In the genomic region with DNA sequence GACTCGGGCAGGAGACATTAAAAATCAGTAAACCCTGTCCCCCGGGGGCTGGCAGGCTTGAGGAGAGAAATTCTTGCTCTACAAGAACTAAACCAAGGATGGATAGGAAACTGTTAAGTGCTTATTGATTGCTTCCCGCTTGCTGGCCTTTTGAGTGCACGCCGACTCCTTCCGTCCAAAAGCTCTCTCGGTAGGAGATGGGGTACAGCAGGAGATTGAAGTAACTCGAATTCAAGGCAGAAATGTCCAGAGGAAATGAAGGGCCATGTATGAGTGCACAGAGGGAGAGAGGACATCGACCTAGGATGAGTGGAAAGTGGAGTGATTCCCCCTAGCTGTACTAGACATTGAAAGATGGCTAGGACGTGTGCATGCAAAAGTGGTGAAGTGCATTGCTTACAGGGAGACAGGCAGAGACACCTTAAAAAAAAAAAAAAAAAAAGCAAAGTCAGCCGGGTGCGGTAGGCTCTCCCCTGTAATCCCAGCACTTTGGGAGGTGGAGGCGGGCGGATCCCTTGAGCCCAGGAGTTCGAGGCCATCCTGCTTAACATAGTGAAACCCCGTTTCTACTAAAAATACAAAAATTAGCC, we compare ENCODE assay signal across 1 cellular context.
TF ChIP-seq lines count a peak whose summit lies in the region.

No MANE protein-coding gene starts in this region.

TF ChIP-seq in HEK293, 187 proteins besides CTCF, POLR2A, EP300 and RAD21 (continued from another document):
- TF ChIP-seq, protein P1, sequence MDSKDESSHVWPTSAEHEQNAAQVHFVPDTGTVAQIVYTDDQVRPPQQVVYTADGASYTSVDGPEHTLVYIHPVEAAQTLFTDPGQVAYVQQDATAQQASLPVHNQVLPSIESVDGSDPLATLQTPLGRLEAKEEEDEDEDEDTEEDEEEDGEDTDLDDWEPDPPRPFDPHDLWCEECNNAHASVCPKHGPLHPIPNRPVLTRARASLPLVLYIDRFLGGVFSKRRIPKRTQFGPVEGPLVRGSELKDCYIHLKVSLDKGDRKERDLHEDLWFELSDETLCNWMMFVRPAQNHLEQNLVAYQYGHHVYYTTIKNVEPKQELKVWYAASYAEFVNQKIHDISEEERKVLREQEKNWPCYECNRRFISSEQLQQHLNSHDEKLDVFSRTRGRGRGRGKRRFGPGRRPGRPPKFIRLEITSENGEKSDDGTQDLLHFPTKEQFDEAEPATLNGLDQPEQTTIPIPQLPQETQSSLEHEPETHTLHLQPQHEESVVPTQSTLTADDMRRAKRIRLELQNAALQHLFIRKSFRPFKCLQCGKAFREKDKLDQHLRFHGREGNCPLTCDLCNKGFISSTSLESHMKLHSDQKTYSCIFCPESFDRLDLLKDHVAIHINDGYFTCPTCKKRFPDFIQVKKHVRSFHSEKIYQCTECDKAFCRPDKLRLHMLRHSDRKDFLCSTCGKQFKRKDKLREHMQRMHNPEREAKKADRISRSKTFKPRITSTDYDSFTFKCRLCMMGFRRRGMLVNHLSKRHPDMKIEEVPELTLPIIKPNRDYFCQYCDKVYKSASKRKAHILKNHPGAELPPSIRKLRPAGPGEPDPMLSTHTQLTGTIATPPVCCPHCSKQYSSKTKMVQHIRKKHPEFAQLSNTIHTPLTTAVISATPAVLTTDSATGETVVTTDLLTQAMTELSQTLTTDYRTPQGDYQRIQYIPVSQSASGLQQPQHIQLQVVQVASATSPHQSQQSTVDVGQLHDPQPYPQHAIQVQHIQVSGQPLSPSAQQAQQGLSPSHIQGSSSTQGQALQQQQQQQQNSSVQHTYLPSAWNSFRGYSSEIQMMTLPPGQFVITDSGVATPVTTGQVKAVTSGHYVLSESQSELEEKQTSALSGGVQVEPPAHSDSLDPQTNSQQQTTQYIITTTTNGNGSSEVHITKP (tag by site-specific recombination; IDR thresholded peaks at IDR 0.05): peak; percentile 43
- TF ChIP-seq FEZF1 (tag by site-specific recombination; IDR thresholded peaks at IDR 0.05) (peak; percentile 62), ZNF48 (tag by site-specific recombination; IDR thresholded peaks at IDR 0.05) (no peak), GLIS2 (tag by site-specific recombination; IDR thresholded peaks at IDR 0.05) (no peak), ZFP69B (tag by site-specific recombination; IDR thresholded peaks at IDR 0.05) (no peak), ZNF2 (tag by site-specific recombination; IDR thresholded peaks at IDR 0.05) (no peak), SP7 (tag by site-specific recombination; IDR thresholded peaks at IDR 0.05) (no peak), ZNF146 (tag by site-specific recombination; IDR thresholded peaks at IDR 0.05) (no peak), KLF1 (tag by site-specific recombination; IDR thresholded peaks at IDR 0.05) (no peak), ZNF571 (tag by site-specific recombination; IDR thresholded peaks at IDR 0.05) (no peak), ZNF138 (tag by site-specific recombination; IDR thresholded peaks at IDR 0.05; ENCODE audit: borderline replicate concordance) (no peak), HOXD13 (CRISPR knock-in tag; IDR thresholded peaks at IDR 0.05; ENCODE audit: borderline replicate concordance) (no peak), KLF8 (tag by site-specific recombination; IDR thresholded peaks at IDR 0.05) (no peak), ZNF843 (tag by site-specific recombination; IDR thresholded peaks at IDR 0.05) (no peak), KLF16 (tag by site-specific recombination; IDR thresholded peaks at IDR 0.05) (no peak), ZNF707 (tag by site-specific recombination; IDR thresholded peaks at IDR 0.05) (no peak), ZNF140 (tag by site-specific recombination; IDR thresholded peaks at IDR 0.05) (no peak), ZNF600 (tag by site-specific recombination; IDR thresholded peaks at IDR 0.05) (no peak; the same call in 1 of the 2 replicates), ZNF830 (tag by site-specific recombination; IDR thresholded peaks at IDR 0.05; ENCODE audit: low read depth) (no peak), MYNN (tag by site-specific recombination; IDR thresholded peaks at IDR 0.05; ENCODE audit: borderline replicate concordance) (no peak)
- TF ChIP-seq, protein P2, sequence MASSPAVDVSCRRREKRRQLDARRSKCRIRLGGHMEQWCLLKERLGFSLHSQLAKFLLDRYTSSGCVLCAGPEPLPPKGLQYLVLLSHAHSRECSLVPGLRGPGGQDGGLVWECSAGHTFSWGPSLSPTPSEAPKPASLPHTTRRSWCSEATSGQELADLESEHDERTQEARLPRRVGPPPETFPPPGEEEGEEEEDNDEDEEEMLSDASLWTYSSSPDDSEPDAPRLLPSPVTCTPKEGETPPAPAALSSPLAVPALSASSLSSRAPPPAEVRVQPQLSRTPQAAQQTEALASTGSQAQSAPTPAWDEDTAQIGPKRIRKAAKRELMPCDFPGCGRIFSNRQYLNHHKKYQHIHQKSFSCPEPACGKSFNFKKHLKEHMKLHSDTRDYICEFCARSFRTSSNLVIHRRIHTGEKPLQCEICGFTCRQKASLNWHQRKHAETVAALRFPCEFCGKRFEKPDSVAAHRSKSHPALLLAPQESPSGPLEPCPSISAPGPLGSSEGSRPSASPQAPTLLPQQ (tag by site-specific recombination; IDR thresholded peaks at IDR 0.05): 0 out of 2 replicates have a peak, but pooled peaks have one; percentile 11
- TF ChIP-seq, protein P3, sequence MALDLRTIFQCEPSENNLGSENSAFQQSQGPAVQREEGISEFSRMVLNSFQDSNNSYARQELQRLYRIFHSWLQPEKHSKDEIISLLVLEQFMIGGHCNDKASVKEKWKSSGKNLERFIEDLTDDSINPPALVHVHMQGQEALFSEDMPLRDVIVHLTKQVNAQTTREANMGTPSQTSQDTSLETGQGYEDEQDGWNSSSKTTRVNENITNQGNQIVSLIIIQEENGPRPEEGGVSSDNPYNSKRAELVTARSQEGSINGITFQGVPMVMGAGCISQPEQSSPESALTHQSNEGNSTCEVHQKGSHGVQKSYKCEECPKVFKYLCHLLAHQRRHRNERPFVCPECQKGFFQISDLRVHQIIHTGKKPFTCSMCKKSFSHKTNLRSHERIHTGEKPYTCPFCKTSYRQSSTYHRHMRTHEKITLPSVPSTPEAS (tag by site-specific recombination; IDR thresholded peaks at IDR 0.05): no peak
- TF ChIP-seq, protein P4, sequence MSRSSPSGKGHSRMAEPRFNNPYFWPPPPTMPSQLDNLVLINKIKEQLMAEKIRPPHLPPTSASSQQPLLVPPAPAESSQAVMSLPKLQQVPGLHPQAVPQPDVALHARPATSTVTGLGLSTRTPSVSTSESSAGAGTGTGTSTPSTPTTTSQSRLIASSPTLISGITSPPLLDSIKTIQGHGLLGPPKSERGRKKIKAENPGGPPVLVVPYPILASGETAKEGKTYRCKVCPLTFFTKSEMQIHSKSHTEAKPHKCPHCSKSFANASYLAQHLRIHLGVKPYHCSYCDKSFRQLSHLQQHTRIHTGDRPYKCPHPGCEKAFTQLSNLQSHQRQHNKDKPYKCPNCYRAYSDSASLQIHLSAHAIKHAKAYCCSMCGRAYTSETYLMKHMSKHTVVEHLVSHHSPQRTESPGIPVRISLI (tag by site-specific recombination; IDR thresholded peaks at IDR 0.05): peak; percentile 79; the same call in 1 of the 2 replicates
